19 cellular contexts compared by ENCODE assay signal in genomic region chr4:139514382-139515059, GRCh38.
"Had no signal": no experiment of that assay in that cellular context is flagged by ENCODE, and none has a peak within 500 bp of the region (broad histone marks: within the 10 kb centered on the region; RNA-seq: fewer than 3 reads in every experiment).

No MANE protein-coding gene starts in this region.

- H3K27me3 Mint-ChIP-seq: brain; effector memory CD8-positive, alpha-beta T cell; naive thymus-derived CD8-positive, alpha-beta T cell; stimulated activated naive B cell treated with anti-CD40 and anti-IgM and Interleukin-4, amounts not matched to agents 10 μg/mL and 1 μg/mL and 100 μg/mL, for 72 hours had no signal

- H3K36me3 ChIP-seq: uterus had no signal

- H3K9me3 Mint-ChIP-seq: activated naive CD4-positive, alpha-beta T cell treated with anti-CD3 and anti-CD28 coated beads for 36 hours; activated T-cell treated with anti-CD3 and anti-CD28 coated beads, Interleukin-2, amount 50 U/mL, for 4 hours; brain; effector memory CD8-positive, alpha-beta T cell; naive thymus-derived CD8-positive, alpha-beta T cell; stimulated activated naive B cell treated with anti-CD40 and anti-IgM and Interleukin-4, amounts not matched to agents 10 μg/mL and 1 μg/mL and 100 μg/mL, for 72 hours had no signal

- H3K4me1 Mint-ChIP-seq: naive thymus-derived CD8-positive, alpha-beta T cell; stimulated activated naive B cell treated with anti-CD40 and anti-IgM and Interleukin-4, amounts not matched to agents 10 μg/mL and 1 μg/mL and 100 μg/mL, for 72 hours had no signal

- H3K27ac Mint-ChIP-seq: activated naive CD4-positive, alpha-beta T cell treated with anti-CD3 and anti-CD28 coated beads for 36 hours; effector memory CD8-positive, alpha-beta T cell; naive thymus-derived CD8-positive, alpha-beta T cell; stimulated activated naive B cell treated with anti-CD40 and anti-IgM and Interleukin-4, amounts not matched to agents 10 μg/mL and 1 μg/mL and 100 μg/mL, for 72 hours had no signal

- H3K4me1 ChIP-seq: pancreas, thyroid gland, uterus had no signal

- DNase-seq: activated CD4-positive, alpha-beta T cell treated with anti-CD3 and anti-CD28 coated beads, Interleukin-2, amount 50 U/mL, for 1 hour; activated CD4-positive, CD25-positive, alpha-beta regulatory T cell; activated CD8-positive, alpha-beta memory T cell treated with anti-CD3 and anti-CD28 coated beads, Interleukin-2, amount 50 U/mL, for 4 hours; activated naive CD4-positive, alpha-beta T cell treated with anti-CD3 and anti-CD28 coated beads for 36 hours; activated T-cell treated with anti-CD3 and anti-CD28 coated beads, Interleukin-2, amount 50 U/mL, for 4 hours; anterior cingulate cortex; caudate nucleus; effector memory CD8-positive, alpha-beta T cell; foreskin fibroblast; hippocampal formation; mammary epithelial cell; naive thymus-derived CD8-positive, alpha-beta T cell; pancreas; stimulated activated naive B cell treated with anti-CD40 and anti-IgM and Interleukin-4, amounts not matched to agents 10 μg/mL and 1 μg/mL and 100 μg/mL, for 72 hours; T-helper 1 cell; T1000; thyroid gland; uterus had no signal

- H3K9me3 ChIP-seq: pancreas, thyroid gland, uterus had no signal

- H3K4me3 Mint-ChIP-seq: activated naive CD4-positive, alpha-beta T cell treated with anti-CD3 and anti-CD28 coated beads for 36 hours; activated T-cell treated with anti-CD3 and anti-CD28 coated beads, Interleukin-2, amount 50 U/mL, for 4 hours; brain; effector memory CD8-positive, alpha-beta T cell; naive thymus-derived CD8-positive, alpha-beta T cell; stimulated activated naive B cell treated with anti-CD40 and anti-IgM and Interleukin-4, amounts not matched to agents 10 μg/mL and 1 μg/mL and 100 μg/mL, for 72 hours had no signal

- ATAC-seq: activated T-cell treated with anti-CD3 and anti-CD28 coated beads, Interleukin-2, amount 50 U/mL, for 4 hours; effector memory CD8-positive, alpha-beta T cell; naive thymus-derived CD8-positive, alpha-beta T cell; pancreas; stimulated activated naive B cell treated with anti-CD40 and anti-IgM and Interleukin-4, amounts not matched to agents 10 μg/mL and 1 μg/mL and 100 μg/mL, for 72 hours had no signal

- H3K27me3 ChIP-seq: pancreas, thyroid gland, uterus had no signal

- H3K4me3 ChIP-seq: pancreas, thyroid gland, uterus had no signal
